In the genomic region with DNA sequence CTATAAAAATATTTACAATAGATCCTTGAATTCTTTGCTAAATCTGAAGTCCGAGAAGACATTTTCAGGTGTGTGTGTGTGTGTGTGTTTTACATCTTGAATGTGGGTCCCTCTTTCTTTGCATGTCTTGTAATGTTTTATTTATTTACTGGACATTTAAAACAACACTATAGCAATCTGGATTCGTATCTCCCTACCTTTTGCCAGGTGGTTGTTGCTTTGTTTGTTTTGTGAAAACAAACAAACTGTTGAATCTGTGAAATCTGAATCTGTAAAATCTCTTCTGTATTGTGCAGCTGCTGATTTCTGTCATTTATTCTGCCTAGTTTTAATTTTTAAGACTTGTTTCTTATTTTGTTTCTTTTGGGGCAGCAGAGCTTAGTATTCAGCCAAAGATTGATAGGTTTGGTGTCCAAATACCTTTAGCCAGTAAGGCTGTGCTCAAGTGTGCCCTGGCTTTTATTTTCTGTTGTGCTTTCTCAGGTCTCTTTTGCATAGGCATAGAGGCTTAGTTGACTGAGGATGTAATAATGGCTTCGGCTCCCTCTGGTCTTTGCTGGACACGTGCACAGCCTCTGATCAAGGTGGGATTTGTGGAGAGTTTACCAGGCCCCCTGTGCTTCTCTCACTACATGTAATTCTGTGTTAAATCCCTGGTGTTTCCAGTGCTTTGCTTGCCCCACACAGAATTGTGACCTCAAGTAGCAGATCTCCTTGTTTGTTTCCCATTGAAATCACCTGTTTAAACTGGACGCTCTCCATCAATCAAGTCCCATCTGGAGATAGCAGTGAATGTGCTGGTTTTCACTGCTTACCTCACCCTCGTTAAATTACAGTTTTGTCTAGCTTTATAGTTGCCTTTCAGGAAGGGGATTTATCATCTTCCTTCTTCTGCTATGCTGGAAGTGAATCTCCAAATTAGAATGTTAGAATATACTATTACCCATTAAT, we compare ENCODE assay signal across 9 cellular contexts.
A peak's percentile ranks its signal among the peaks of the same experiment; 100 is the strongest.
DNase-seq lines count a peak whose midpoint lies in the region; ATAC-seq and TF ChIP-seq lines count a peak whose summit lies in the region.
"Had no signal": no experiment of that assay in that cellular context is flagged by ENCODE, and none has a peak within 500 bp of the region (broad histone marks: within the 10 kb centered on the region; RNA-seq: fewer than 3 reads in every experiment).

No MANE protein-coding gene starts in this region.

- peaks cover 24% of the 10 kb centered on the region for H3K4me1 Mint-ChIP-seq in activated CD4-positive, alpha-beta T cell treated with anti-CD3 and anti-CD28 coated beads, Interleukin-2, amount 10 ng/mL, durations not matched to agents 24 days and 14 days

- TF ChIP-seq CTCF in heart left ventricle (IDR thresholded peaks at IDR 0.05) (no peak), right atrium auricular region (IDR thresholded peaks at IDR 0.05) (no peak), fibroblast of villous mesenchyme (IDR thresholded peaks at IDR 0.05; ENCODE audit: insufficient read depth, low read depth, low read length) (no peak), thoracic aorta (IDR thresholded peaks at IDR 0.05) (no peak)

- H3K4me3 Mint-ChIP-seq in activated CD4-positive, alpha-beta T cell treated with anti-CD3 and anti-CD28 coated beads, Interleukin-2, amount 10 ng/mL, durations not matched to agents 24 days and 14 days: no peak overlapping the region
- H3K4me3 Mint-ChIP-seq: activated CD4-positive, alpha-beta T cell treated with anti-CD3 and anti-CD28 coated beads for 36 hours had no signal

- ATAC-seq in heart left ventricle (peak in 3 of 4 donors; percentile 29 to 37 (median 34)), thoracic aorta (ENCODE audit: insufficient number of reproducible peaks, low FRiP score, low read depth) (no peak), HG03095 (IDR thresholded peaks at IDR 0.05; ENCODE audit: unreplicated experiment) (no peak)
- ATAC-seq: activated CD4-positive, alpha-beta T cell treated with anti-CD3 and anti-CD28 coated beads for 36 hours had no signal

- TF ChIP-seq POLR2A in heart left ventricle (IDR thresholded peaks at IDR 0.05): no peak

- peak overlapping the region in 1 of 12 donors; percentile 17 for H3K27ac ChIP-seq in heart left ventricle
- no peak overlapping the region for H3K27ac ChIP-seq in right atrium auricular region
- peak overlapping the region; percentile 15 to 20 for H3K27ac ChIP-seq in thoracic aorta

- DNase-seq in heart left ventricle: no peak
- DNase-seq in right atrium auricular region (ENCODE audit: low spot score): no peak
- DNase-seq in NCI-H524 treated with DMSO at 0.1 percent for 48 hours (lab: John Stamatoyannopoulos, UW): peak; percentile 22
- DNase-seq in fibroblast of villous mesenchyme (ENCODE audit: low read depth): peak; percentile 45
- DNase-seq in thoracic aorta (ENCODE audit: low spot score): no peak
- no peak for DNase-seq in activated CD4-positive, alpha-beta T cell treated with anti-CD3 and anti-CD28 coated beads, Interleukin-2, amount 10 ng/mL, durations not matched to agents 24 days and 14 days
- no peak for DNase-seq in activated effector memory CD4-positive, alpha-beta T cell treated with anti-CD3 and anti-CD28 coated beads, Interleukin-2, amount 50 U/mL, for 16 hours
- DNase-seq: activated CD4-positive, alpha-beta T cell treated with anti-CD3 and anti-CD28 coated beads for 36 hours had no signal

- H3K36me3 ChIP-seq in heart left ventricle (peaks cover 0 to 30% (median 22%) of the 10 kb centered on the region in 9 donors), right atrium auricular region (peaks cover 15% of the 10 kb centered on the region), thoracic aorta (peaks cover 8% of the 10 kb centered on the region)

- H3K9me3 Mint-ChIP-seq in activated CD4-positive, alpha-beta T cell treated with anti-CD3 and anti-CD28 coated beads, Interleukin-2, amount 10 ng/mL, durations not matched to agents 24 days and 14 days: no peaks in the 10 kb centered on the region

- H3K27ac Mint-ChIP-seq in activated CD4-positive, alpha-beta T cell treated with anti-CD3 and anti-CD28 coated beads, Interleukin-2, amount 10 ng/mL, durations not matched to agents 24 days and 14 days: no peak overlapping the region
- H3K27ac Mint-ChIP-seq: activated CD4-positive, alpha-beta T cell treated with anti-CD3 and anti-CD28 coated beads for 36 hours had no signal

- intact Hi-C loops in heart left ventricle (cut with DNase I): no loop called here
- intact Hi-C loops in activated CD4-positive, alpha-beta T cell treated with anti-CD3 and anti-CD28 coated beads, Interleukin-2, amount 10 ng/mL, durations not matched to agents 24 days and 14 days (cut with micrococcal nuclease): no loop called here

- no peaks in the 10 kb centered on the region for H3K9me3 ChIP-seq in heart left ventricle
- no peaks in the 10 kb centered on the region for H3K9me3 ChIP-seq in right atrium auricular region
- no peaks in the 10 kb centered on the region for H3K9me3 ChIP-seq in thoracic aorta

- no peaks in the 10 kb centered on the region for H3K27me3 Mint-ChIP-seq in activated CD4-positive, alpha-beta T cell treated with anti-CD3 and anti-CD28 coated beads, Interleukin-2, amount 10 ng/mL, durations not matched to agents 24 days and 14 days
- H3K27me3 Mint-ChIP-seq: activated CD4-positive, alpha-beta T cell treated with anti-CD3 and anti-CD28 coated beads for 36 hours had no signal

- H3K27me3 ChIP-seq in heart left ventricle (no peaks in the 10 kb centered on the region), right atrium auricular region (no peaks in the 10 kb centered on the region), thoracic aorta (replicated peaks; ENCODE audit: insufficient read depth) (no peaks in the 10 kb centered on the region)

- peaks cover 0 to 45% (median 22%) of the 10 kb centered on the region in 12 donors for H3K4me1 ChIP-seq in heart left ventricle
- peaks cover 0 to 23% of the 10 kb centered on the region in 2 donors for H3K4me1 ChIP-seq in right atrium auricular region
- H3K4me1 ChIP-seq in thoracic aorta (ENCODE audit: control insufficient read depth in 1 of 2, low read depth in 2 of 2): peaks cover 47% of the 10 kb centered on the region in 2 donors

- H3K4me3 ChIP-seq in heart left ventricle: no peak overlapping the region
- H3K4me3 ChIP-seq in right atrium auricular region: no peak overlapping the region
- H3K4me3 ChIP-seq in fibroblast of villous mesenchyme (ENCODE audit: low read depth, low read length): no peak overlapping the region
- H3K4me3 ChIP-seq in thoracic aorta: no peak overlapping the region

- peaks cover 32% of the 10 kb centered on the region for H3K36me3 Mint-ChIP-seq in activated CD4-positive, alpha-beta T cell treated with anti-CD3 and anti-CD28 coated beads, Interleukin-2, amount 10 ng/mL, durations not matched to agents 24 days and 14 days (ENCODE audit: low read depth)

- WGBS in heart left ventricle, 4 donors: 58 to 73% (median 64%) methylated on average over 6 of the region's 6 CpGs

Comparison
In these comparisons a context has a peak if more than half of its experiments do, and no peak if none do; other contexts are left out.
1. ATAC-seq: peak in heart left ventricle (3 of 4); none in thoracic aorta (single experiment) and HG03095 (single experiment).
2. DNase-seq: peak in NCI-H524 treated with DMSO at 0.1 percent for 48 hours (single experiment) and fibroblast of villous mesenchyme (single experiment); none in heart left ventricle (0 of 5), right atrium auricular region (single experiment), thoracic aorta (single experiment), activated CD4-positive, alpha-beta T cell treated with anti-CD3 and anti-CD28 coated beads, Interleukin-2, amount 10 ng/mL, durations not matched to agents 24 days and 14 days (single experiment) and activated effector memory CD4-positive, alpha-beta T cell treated with anti-CD3 and anti-CD28 coated beads, Interleukin-2, amount 50 U/mL, for 16 hours (single experiment).
3. H3K27ac ChIP-seq: peak in thoracic aorta (2 of 2); none in right atrium auricular region (0 of 2).